ENCODE assay signal across 16 cellular contexts in the genomic region with DNA sequence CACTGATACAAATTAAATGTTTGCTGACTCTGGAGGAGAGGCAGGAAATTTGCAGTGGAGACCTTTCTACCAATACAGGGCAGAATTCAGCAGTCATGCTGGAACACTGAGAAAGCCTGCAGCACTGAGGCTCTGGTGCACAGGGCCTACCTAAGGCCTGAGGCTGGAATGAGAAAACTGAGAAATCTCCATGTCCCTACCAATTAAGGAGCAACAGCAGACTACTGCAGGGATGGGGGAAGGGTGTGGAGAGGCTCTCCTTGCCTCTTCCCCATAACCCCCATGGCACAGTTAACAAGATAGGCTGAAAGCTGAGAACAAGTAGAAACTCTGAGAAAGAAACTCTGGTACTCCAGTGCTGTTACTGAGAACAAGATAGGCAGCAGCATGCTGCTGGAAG.
"Had no signal": no experiment of that assay in that cellular context is flagged by ENCODE, and none has a peak within 500 bp of the region (broad histone marks: within the 10 kb centered on the region; RNA-seq: fewer than 3 reads in every experiment).

No MANE protein-coding gene starts in this region.

- H3K9me3 ChIP-seq: esophagus squamous epithelium, pancreas had no signal

- DNase-seq: cortex of kidney; dorsolateral prefrontal cortex; effector memory CD8-positive, alpha-beta T cell; esophagus squamous epithelium; foreskin fibroblast; kidney glomerular epithelial cell; naive thymus-derived CD4-positive, alpha-beta T cell; occipital lobe; pancreas; right cardiac atrium; stimulated activated CD4-positive, alpha-beta T cell treated with anti-CD3 and anti-CD28 coated beads, Interleukin-2, amount 100 ng/mL, for 48 hours; stimulated activated naive CD4-positive, alpha-beta T cell treated with Interleukin-2 at 50 U/mL for 16 hours; trophoblast cell had no signal

- ATAC-seq: effector memory CD8-positive, alpha-beta T cell; naive thymus-derived CD4-positive, alpha-beta T cell; pancreas; right cardiac atrium had no signal

- H3K4me1 Mint-ChIP-seq: neural crest cell had no signal

- H3K9me3 Mint-ChIP-seq: effector memory CD8-positive, alpha-beta T cell; naive thymus-derived CD4-positive, alpha-beta T cell had no signal

- H3K27ac ChIP-seq: dorsolateral prefrontal cortex, esophagus squamous epithelium, pancreas had no signal

- H3K4me3 ChIP-seq: dorsolateral prefrontal cortex, esophagus squamous epithelium, pancreas, smooth muscle cell had no signal

- H3K27ac Mint-ChIP-seq: effector memory CD8-positive, alpha-beta T cell; naive thymus-derived CD4-positive, alpha-beta T cell; progenitor cell of endocrine pancreas had no signal

- H3K27me3 Mint-ChIP-seq: effector memory CD8-positive, alpha-beta T cell; naive thymus-derived CD4-positive, alpha-beta T cell; progenitor cell of endocrine pancreas had no signal

- H3K27me3 ChIP-seq: dorsolateral prefrontal cortex, esophagus squamous epithelium, pancreas had no signal

- H3K4me1 ChIP-seq: esophagus squamous epithelium, pancreas had no signal

- H3K4me3 Mint-ChIP-seq: effector memory CD8-positive, alpha-beta T cell; naive thymus-derived CD4-positive, alpha-beta T cell; neural crest cell had no signal

- H3K4me2 ChIP-seq: smooth muscle cell had no signal
